ENCODE assay signal across 1 cellular context in the genomic region with DNA sequence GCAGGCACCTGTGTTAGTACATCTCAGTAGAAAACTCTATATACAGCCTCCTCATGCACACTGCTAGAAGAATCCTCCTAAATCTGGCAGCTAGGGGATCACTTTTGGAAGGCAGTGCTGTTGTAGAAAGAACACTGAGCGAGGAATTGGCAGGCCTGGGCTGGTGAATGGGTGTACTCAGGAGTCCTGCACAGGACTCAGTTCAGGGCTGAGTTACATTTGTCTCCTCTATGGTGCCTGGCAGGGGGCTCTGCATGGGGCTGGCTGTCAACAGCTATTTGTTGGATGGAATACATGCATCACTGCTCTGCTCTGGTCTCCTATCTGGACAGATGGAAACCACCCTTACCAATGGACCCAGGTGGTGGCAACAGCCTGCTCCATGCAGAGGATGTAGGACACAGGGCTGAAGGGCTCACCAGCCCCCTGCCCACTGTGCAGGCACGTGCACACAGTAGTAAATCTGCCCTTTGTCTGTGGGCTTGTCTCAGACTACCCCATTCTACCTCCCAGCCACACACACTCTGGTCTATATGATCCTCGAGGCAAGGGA.
TF ChIP-seq lines count a peak whose summit lies in the region.

No MANE protein-coding gene starts in this region.

TF ChIP-seq in H1, 55 proteins besides CTCF, POLR2A, EP300 and RAD21:
- TF ChIP-seq, protein P1, sequence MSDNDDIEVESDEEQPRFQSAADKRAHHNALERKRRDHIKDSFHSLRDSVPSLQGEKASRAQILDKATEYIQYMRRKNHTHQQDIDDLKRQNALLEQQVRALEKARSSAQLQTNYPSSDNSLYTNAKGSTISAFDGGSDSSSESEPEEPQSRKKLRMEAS (IDR thresholded peaks at IDR 0.05): no peak
- no peak for TF ChIP-seq BRCA1 (IDR thresholded peaks at IDR 0.05; ENCODE audit: low read depth, low read length)
- TF ChIP-seq SP1 (IDR thresholded peaks at IDR 0.05; ENCODE audit: low read depth, low read length): no peak
